In genomic region chr9:138010861-138011260, GRCh38 we compare ENCODE assay signal across 16 cellular contexts.
"Had no signal": no experiment of that assay in that cellular context is flagged by ENCODE, and none has a peak within 500 bp of the region (broad histone marks: within the 10 kb centered on the region; RNA-seq: fewer than 3 reads in every experiment).

No MANE protein-coding gene starts in this region.

- H3K4me1 ChIP-seq: psoas muscle, right lobe of liver, upper lobe of left lung had no signal

- DNase-seq: activated gamma-delta T cell treated with Interleukin-2 at 50 U/mL for 16 hours; activated T-cell treated with anti-CD3 and anti-CD28 coated beads, Interleukin-2, amount 50 U/mL, for 24 hours; anterior cingulate cortex; left cardiac atrium; natural killer cell; occipital lobe; stimulated activated CD4-positive, alpha-beta T cell treated with anti-CD3 and anti-CD28 coated beads, Interleukin-2, amount 100 ng/mL, for 24 hours; stimulated activated naive B cell treated with anti-CD40 and anti-IgM and Interleukin-4, amounts not matched to agents 10 μg/mL and 1 μg/mL and 100 μg/mL, for 72 hours; substantia nigra had no signal

- H3K9me3 Mint-ChIP-seq: activated naive CD8-positive, alpha-beta T cell treated with anti-CD3 and anti-CD28 coated beads, Interleukin-2, amount 10 ng/mL, durations not matched to agents 7 days and 5 days; activated T-cell treated with anti-CD3 and anti-CD28 coated beads, Interleukin-2, amount 50 U/mL, for 24 hours; memory B cell; natural killer cell; stimulated activated naive B cell treated with anti-CD40 and anti-IgM and Interleukin-4, amounts not matched to agents 10 μg/mL and 1 μg/mL and 100 μg/mL, for 72 hours had no signal

- H3K27ac ChIP-seq: psoas muscle, right lobe of liver, upper lobe of left lung had no signal

- H3K36me3 Mint-ChIP-seq: activated naive CD8-positive, alpha-beta T cell treated with anti-CD3 and anti-CD28 coated beads, Interleukin-2, amount 10 ng/mL, durations not matched to agents 7 days and 5 days; memory B cell; natural killer cell; stimulated activated naive B cell treated with anti-CD40 and anti-IgM and Interleukin-4, amounts not matched to agents 10 μg/mL and 1 μg/mL and 100 μg/mL, for 72 hours had no signal

- H3K4me3 ChIP-seq: dorsolateral prefrontal cortex, psoas muscle, right lobe of liver, upper lobe of left lung had no signal

- ATAC-seq: activated CD4-positive, CD25-positive, alpha-beta regulatory T cell treated with anti-CD3 and anti-CD28 coated beads, Interleukin-2, amount 50 U/mL, for 24 hours; left cardiac atrium; natural killer cell; psoas muscle; right lobe of liver; stimulated activated naive B cell treated with anti-CD40 and anti-IgM and Interleukin-4, amounts not matched to agents 10 μg/mL and 1 μg/mL and 100 μg/mL, for 72 hours had no signal

- H3K4me1 Mint-ChIP-seq: activated naive CD8-positive, alpha-beta T cell treated with anti-CD3 and anti-CD28 coated beads, Interleukin-2, amount 10 ng/mL, durations not matched to agents 7 days and 5 days; memory B cell; natural killer cell; stimulated activated naive B cell treated with anti-CD40 and anti-IgM and Interleukin-4, amounts not matched to agents 10 μg/mL and 1 μg/mL and 100 μg/mL, for 72 hours had no signal

- H3K9me3 ChIP-seq: psoas muscle, right lobe of liver, upper lobe of left lung had no signal

- H3K4me3 Mint-ChIP-seq: activated naive CD8-positive, alpha-beta T cell treated with anti-CD3 and anti-CD28 coated beads, Interleukin-2, amount 10 ng/mL, durations not matched to agents 7 days and 5 days; activated T-cell treated with anti-CD3 and anti-CD28 coated beads, Interleukin-2, amount 50 U/mL, for 24 hours; memory B cell; natural killer cell; stimulated activated naive B cell treated with anti-CD40 and anti-IgM and Interleukin-4, amounts not matched to agents 10 μg/mL and 1 μg/mL and 100 μg/mL, for 72 hours had no signal

- H3K36me3 ChIP-seq: right lobe of liver, upper lobe of left lung had no signal

- H3K27ac Mint-ChIP-seq: activated naive CD8-positive, alpha-beta T cell treated with anti-CD3 and anti-CD28 coated beads, Interleukin-2, amount 10 ng/mL, durations not matched to agents 7 days and 5 days; activated T-cell treated with anti-CD3 and anti-CD28 coated beads, Interleukin-2, amount 50 U/mL, for 24 hours; memory B cell; natural killer cell; stimulated activated naive B cell treated with anti-CD40 and anti-IgM and Interleukin-4, amounts not matched to agents 10 μg/mL and 1 μg/mL and 100 μg/mL, for 72 hours had no signal

- H3K27me3 ChIP-seq: dorsolateral prefrontal cortex, right lobe of liver had no signal

- H3K27me3 Mint-ChIP-seq: activated naive CD8-positive, alpha-beta T cell treated with anti-CD3 and anti-CD28 coated beads, Interleukin-2, amount 10 ng/mL, durations not matched to agents 7 days and 5 days; activated T-cell treated with anti-CD3 and anti-CD28 coated beads, Interleukin-2, amount 50 U/mL, for 24 hours had no signal
